21 cellular contexts compared by ENCODE assay signal in the genomic region with DNA sequence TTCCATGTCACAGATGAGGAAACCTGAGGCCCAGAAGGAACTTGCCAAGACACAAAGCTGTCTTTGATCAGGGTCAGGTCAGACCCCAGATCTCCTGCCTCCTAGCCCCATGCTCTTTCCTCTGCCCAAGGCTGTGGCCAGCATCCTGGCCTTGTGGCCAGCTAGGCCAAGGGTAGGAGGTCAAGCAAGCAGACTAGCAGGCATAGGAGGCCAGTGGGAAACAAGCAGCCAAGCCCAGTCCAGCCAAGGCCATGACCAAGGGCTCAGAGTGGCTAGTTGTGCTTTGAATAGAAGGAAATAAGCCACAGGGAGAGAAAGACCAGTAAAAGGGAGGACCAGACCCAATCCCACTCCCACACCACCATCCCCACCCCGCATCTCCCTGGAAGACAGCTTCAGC. TPM values are rescaled to one million over a fixed set of nuclear protein-coding genes. Genes with fewer than 3 reads are reported as not detected.
DNase-seq lines count a peak whose midpoint lies in the region; ATAC-seq and TF ChIP-seq lines count a peak whose summit lies in the region.
"Had no signal": no experiment of that assay in that cellular context is flagged by ENCODE, and none has a peak within 500 bp of the region (broad histone marks: within the 10 kb centered on the region; RNA-seq: fewer than 3 reads in every experiment).

No MANE protein-coding gene starts in this region.

- H3K4me3 ChIP-seq in Panc1 (ENCODE audit: low read depth in 2 of 2, low read length in 2 of 2) (no peak overlapping the region), coronary artery (no peak overlapping the region), muscle layer of duodenum (ENCODE audit: low read depth in 1 of 2, low read length in 2 of 2) (no peak overlapping the region), thyroid gland (replicated peaks in 1 of 3) (no peak overlapping the region)
- H3K4me3 ChIP-seq: neural progenitor cell had no signal

- WGBS in thyroid gland, 2 donors: 100% methylated on average over 1 of the region's 1 CpG

- H3K4me1 ChIP-seq in Panc1 (ENCODE audit: control insufficient read depth, insufficient read depth, low read length): peaks cover 76% of the 10 kb centered on the region
- H3K4me1 ChIP-seq in muscle layer of duodenum (ENCODE audit: control insufficient read depth in 1 of 2, insufficient read depth in 2 of 2, low read length in 2 of 2): peaks cover 18 to 53% of the 10 kb centered on the region in 2 donors
- peaks cover 47 to 63% of the 10 kb centered on the region in 2 donors for H3K4me1 ChIP-seq in thyroid gland

- BruUV-seq in Panc1 (replicated peaks; lab: Mats Ljungman, UMichigan): TSS peak; percentile 41

- no peak for TF ChIP-seq POLR2A in thyroid gland (IDR thresholded peaks at IDR 0.05)

- no peak for ATAC-seq in Panc1
- no peak for ATAC-seq in HG02852 (IDR thresholded peaks at IDR 0.05; ENCODE audit: unreplicated experiment)
- ATAC-seq: right cardiac atrium; stimulated activated naive CD8-positive, alpha-beta T cell treated with anti-CD3 and anti-CD28 coated beads, Interleukin-15, Interleukin-2, amounts not matched to agents 100 U/mL and 50 U/mL, for 24 hours had no signal

- H3K27me3 ChIP-seq in Panc1 (ENCODE audit: control insufficient read depth, insufficient read depth, low read length): no peaks in the 10 kb centered on the region
- H3K27me3 ChIP-seq in muscle layer of duodenum (ENCODE audit: low read depth, low read length): no peaks in the 10 kb centered on the region
- H3K27me3 ChIP-seq in thyroid gland: no peaks in the 10 kb centered on the region
- H3K27me3 ChIP-seq: neural progenitor cell had no signal

- H3K36me3 ChIP-seq in Panc1 (ENCODE audit: control insufficient read depth, insufficient read depth, low read length): no peaks in the 10 kb centered on the region
- no peaks in the 10 kb centered on the region for H3K36me3 ChIP-seq in muscle layer of duodenum (ENCODE audit: control insufficient read depth in 1 of 2, insufficient read depth in 2 of 2, low read length in 2 of 2)
- no peaks in the 10 kb centered on the region for H3K36me3 ChIP-seq in thyroid gland
- H3K36me3 ChIP-seq: neural progenitor cell had no signal

- POLR2A ChIA-PET in Panc1 (lab: Charles Lee): no interaction called here

- intact Hi-C loops in Panc1 (cut with micrococcal nuclease; ENCODE audit: unreplicated experiment) (no loop called here), thyroid gland (cut with DNase I) (no loop called here)

- in situ Hi-C loops in Panc1 (cut with HindIII; ENCODE audit: low pct_unique_long_range_greater_than_20kb, low sequenced_read_pairs): no loop called here
- in situ Hi-C loops in GM13977 (cut with MboI; ENCODE audit: low pct_unique_long_range_greater_than_20kb, low sequenced_read_pairs, unreplicated experiment): no loop called here

- TF ChIP-seq CTCF in Panc1 (IDR thresholded peaks at IDR 0.05): no peak
- no peak for TF ChIP-seq CTCF in coronary artery (IDR thresholded peaks at IDR 0.05)
- no peak for TF ChIP-seq CTCF in thyroid gland (IDR thresholded peaks at IDR 0.05)
- no peak for TF ChIP-seq CTCF in GM13977 (IDR thresholded peaks at IDR 0.05; ENCODE audit: extremely low read depth, insufficient read depth, missing control alignments)

- no peak for DNase-seq in Panc1 (ENCODE audit: low read depth, low spot score)
- DNase-seq in coronary artery (ENCODE audit: low spot score): no peak
- DNase-seq in thyroid gland: no peak
- DNase-seq in GM13977 (ENCODE audit: low spot score): no peak
- no peak for DNase-seq in T-helper 1 cell
- no peak for DNase-seq in hepatic stellate cell (ENCODE audit: low spot score)
- DNase-seq: activated naive CD8-positive, alpha-beta T cell treated with anti-CD3 and anti-CD28 coated beads for 36 hours; AML-193; H9; head of caudate nucleus; islet precursor cell; midbrain; NCI-H1105 treated with DMSO at 0.1 percent for 48 hours; NCI-H526 treated with DMSO at 0.1 percent for 48 hours; stimulated activated naive CD8-positive, alpha-beta T cell treated with anti-CD3 and anti-CD28 coated beads, Interleukin-15, Interleukin-2, amounts not matched to agents 100 U/mL and 50 U/mL, for 24 hours had no signal

- no peaks in the 10 kb centered on the region for H3K9me3 ChIP-seq in Panc1 (ENCODE audit: control insufficient read depth, insufficient read depth, low read depth, low read length)
- no peaks in the 10 kb centered on the region for H3K9me3 ChIP-seq in muscle layer of duodenum (ENCODE audit: control insufficient read depth in 1 of 2, low read length in 2 of 2)
- no peaks in the 10 kb centered on the region for H3K9me3 ChIP-seq in thyroid gland

- CTCF ChIA-PET in Panc1 (lab: Charles Lee): no interaction called here

- H3K27ac ChIP-seq in Panc1 (ENCODE audit: low read length): peak overlapping the region; percentile 80
- H3K27ac ChIP-seq in coronary artery: peak overlapping the region; percentile 85 to 94
- H3K27ac ChIP-seq in muscle layer of duodenum (ENCODE audit: low read length): peak overlapping the region; percentile 68
- H3K27ac ChIP-seq in thyroid gland: peak overlapping the region; percentile 89 to 96 (median 90)
- H3K27ac ChIP-seq: neural progenitor cell had no signal

RNA-seq across cellular contexts. Expression of gene KCNK3, which starts 30.4 kb away (rescaled TPM):
- total RNA-seq in Panc1 (2021; ENCODE audit: unreplicated experiment): 32.8 TPM
- 44.4 TPM for polyA plus RNA-seq in Panc1 (2012; ENCODE audit: insufficient read length)
- 1 to 10 TPM; 4.8 to 8.3 (median 5.6) TPM for total RNA-seq in thyroid gland
- total RNA-seq: activated CD8-positive, alpha-beta memory T cell treated with anti-CD3 and anti-CD28 coated beads for 36 hours; activated naive CD8-positive, alpha-beta T cell treated with anti-CD3 and anti-CD28 coated beads for 36 hours; LHCN-M2 had no signal

RNA-seq across cellular contexts. Expression of gene SLC35F6, which starts 41.2 kb away (rescaled TPM):
- total RNA-seq in Panc1 (2021; ENCODE audit: unreplicated experiment) (67.3 TPM), thyroid gland (10 to 100 TPM; 73.1 to 91.2 (median 80.7) TPM)
- 49.4 TPM for polyA plus RNA-seq in Panc1 (2012; ENCODE audit: insufficient read length)
